Comparison of ENCODE assay signal across 2 cellular contexts in genomic region chr10:18554479-18554878, GRCh38.
TF ChIP-seq lines count a peak whose summit lies in the region.

No MANE protein-coding gene starts in this region.

TF ChIP-seq in HepG2, 621 proteins besides CTCF, POLR2A, EP300 and RAD21:
- TF ChIP-seq PRDM15 (CRISPR knock-in tag; IDR thresholded peaks at IDR 0.05), result peak; percentile 65; the same call in 1 of the 2 replicates
- TF ChIP-seq MIXL1 (CRISPR knock-in tag; IDR thresholded peaks at IDR 0.05), result no peak

TF ChIP-seq in IMR-90, 13 proteins besides CTCF, POLR2A, EP300 and RAD21:
- TF ChIP-seq RFX5 (IDR thresholded peaks at IDR 0.05; ENCODE audit: low read depth, low read length) (no peak), FOS (IDR thresholded peaks at IDR 0.05; ENCODE audit: low read depth, low read length) (no peak), NFE2L2 (IDR thresholded peaks at IDR 0.05; ENCODE audit: low read depth, low read length) (no peak), CEBPB (IDR thresholded peaks at IDR 0.05; ENCODE audit: low read depth, low read length) (no peak), MAZ (IDR thresholded peaks at IDR 0.05; ENCODE audit: borderline replicate concordance, low read depth, low read length) (no peak), RCOR1 (IDR thresholded peaks at IDR 0.05; ENCODE audit: insufficient replicate concordance, low read length) (no peak), BHLHE40 (IDR thresholded peaks at IDR 0.05; ENCODE audit: low read depth, low read length) (no peak), MAFK (IDR thresholded peaks at IDR 0.05; ENCODE audit: low read depth, low read length) (no peak), ELK1 (IDR thresholded peaks at IDR 0.05; ENCODE audit: borderline replicate concordance, low read depth, low read length) (no peak), MXI1 (IDR thresholded peaks at IDR 0.05; ENCODE audit: borderline replicate concordance, low read depth, low read length) (no peak), SMC3 (IDR thresholded peaks at IDR 0.05; ENCODE audit: low read depth, low read length) (no peak), CHD1 (IDR thresholded peaks at IDR 0.05; ENCODE audit: low read depth, low read length) (no peak)
- TF ChIP-seq, protein P1, sequence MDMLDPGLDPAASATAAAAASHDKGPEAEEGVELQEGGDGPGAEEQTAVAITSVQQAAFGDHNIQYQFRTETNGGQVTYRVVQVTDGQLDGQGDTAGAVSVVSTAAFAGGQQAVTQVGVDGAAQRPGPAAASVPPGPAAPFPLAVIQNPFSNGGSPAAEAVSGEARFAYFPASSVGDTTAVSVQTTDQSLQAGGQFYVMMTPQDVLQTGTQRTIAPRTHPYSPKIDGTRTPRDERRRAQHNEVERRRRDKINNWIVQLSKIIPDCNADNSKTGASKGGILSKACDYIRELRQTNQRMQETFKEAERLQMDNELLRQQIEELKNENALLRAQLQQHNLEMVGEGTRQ (IDR thresholded peaks at IDR 0.05; ENCODE audit: low read depth, low read length), result no peak
